In the genomic region with DNA sequence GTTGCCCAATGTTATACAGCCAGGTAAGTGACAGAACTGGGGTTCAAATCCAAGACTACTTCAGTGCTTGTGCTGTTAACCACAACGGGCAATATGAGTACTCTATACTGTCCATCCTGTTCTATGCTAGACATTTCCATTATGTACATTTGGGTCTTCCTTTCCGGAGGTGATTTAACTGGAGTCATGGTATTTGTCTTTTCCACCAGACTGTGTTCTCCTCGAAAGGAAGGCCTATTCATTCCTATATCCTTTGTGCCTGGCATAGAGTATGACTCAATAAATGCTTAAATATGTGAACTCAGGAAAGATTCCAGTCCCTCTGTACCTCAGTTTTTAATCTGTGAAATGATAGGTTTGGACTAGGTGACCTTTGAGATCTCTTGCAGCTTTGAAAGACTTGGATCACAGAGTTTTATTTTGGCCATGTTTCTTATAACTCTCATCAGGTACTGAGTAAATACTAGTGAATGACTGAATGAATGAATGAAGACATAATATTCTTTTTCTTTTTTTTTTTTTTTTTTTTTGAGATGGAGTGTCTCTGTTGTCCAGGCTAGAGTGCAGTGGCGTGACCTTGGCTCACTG, we compare ENCODE assay signal across 35 cellular contexts. TPM values are rescaled to one million over a fixed set of nuclear protein-coding genes. Genes with fewer than 3 reads are reported as not detected.
"Had no signal": no experiment of that assay in that cellular context is flagged by ENCODE, and none has a peak within 500 bp of the region (broad histone marks: within the 10 kb centered on the region; RNA-seq: fewer than 3 reads in every experiment).

No MANE protein-coding gene starts in this region.

- H3K27me3 ChIP-seq: brain microvascular endothelial cell, colonic mucosa, dorsolateral prefrontal cortex, esophagus muscularis mucosa, foreskin keratinocyte, gastroesophageal sphincter, heart right ventricle had no signal

- H3K27ac ChIP-seq: colonic mucosa, dorsolateral prefrontal cortex, esophagus muscularis mucosa, foreskin keratinocyte, gastroesophageal sphincter, heart right ventricle had no signal

- H3K4me1 ChIP-seq: colonic mucosa, foreskin keratinocyte had no signal

- H3K4me3 Mint-ChIP-seq: activated CD4-positive, alpha-beta memory T cell treated with anti-CD3 and anti-CD28 coated beads, Interleukin-2, amount 10 ng/mL, durations not matched to agents 7 days and 5 days; activated CD4-positive, alpha-beta T cell treated with anti-CD3 and anti-CD28 coated beads, Interleukin-2, amount 10 ng/mL, durations not matched to agents 7 days and 5 days; activated naive CD8-positive, alpha-beta T cell; activated T-cell treated with anti-CD3 and anti-CD28 coated beads, Interleukin-2, amount 50 U/mL, for 4 hours; endodermal cell; T-helper 17 cell; T-helper 2 cell treated with Interferon-gamma antibody and Interleukin-4, amounts not matched to agents 5 μg/mL and 100 μg/mL, for 36 hours had no signal

- FAIRE-seq: astrocyte had no signal

- H3K9me3 ChIP-seq: colonic mucosa, esophagus muscularis mucosa, gastroesophageal sphincter, heart right ventricle had no signal

- H3K27me3 Mint-ChIP-seq: activated CD4-positive, alpha-beta memory T cell treated with anti-CD3 and anti-CD28 coated beads, Interleukin-2, amount 10 ng/mL, durations not matched to agents 7 days and 5 days; activated CD4-positive, alpha-beta T cell treated with anti-CD3 and anti-CD28 coated beads, Interleukin-2, amount 10 ng/mL, durations not matched to agents 7 days and 5 days; activated naive CD8-positive, alpha-beta T cell; activated T-helper 17 cell treated with anti-CD3 and anti-CD28 coated beads, Interleukin-2, amount 50 U/mL, for 72 hours; T-helper 17 cell had no signal

- H3K9me3 Mint-ChIP-seq: activated CD4-positive, alpha-beta memory T cell treated with anti-CD3 and anti-CD28 coated beads, Interleukin-2, amount 10 ng/mL, durations not matched to agents 7 days and 5 days; activated CD4-positive, alpha-beta T cell treated with anti-CD3 and anti-CD28 coated beads, Interleukin-2, amount 10 ng/mL, durations not matched to agents 7 days and 5 days; activated T-cell treated with anti-CD3 and anti-CD28 coated beads, Interleukin-2, amount 50 U/mL, for 4 hours; activated T-helper 17 cell treated with anti-CD3 and anti-CD28 coated beads, Interleukin-2, amount 50 U/mL, for 72 hours; endodermal cell; T-helper 2 cell treated with Interferon-gamma antibody and Interleukin-4, amounts not matched to agents 5 μg/mL and 100 μg/mL, for 36 hours had no signal

- H3K4me3 ChIP-seq: colonic mucosa, dorsolateral prefrontal cortex, esophagus muscularis mucosa, gastroesophageal sphincter, heart right ventricle had no signal

- H3K36me3 ChIP-seq: brain microvascular endothelial cell, colonic mucosa, esophagus muscularis mucosa, gastroesophageal sphincter, heart right ventricle had no signal

- ATAC-seq: activated T-cell treated with anti-CD3 and anti-CD28 coated beads, Interleukin-2, amount 50 U/mL, for 4 hours; activated T-helper 17 cell treated with anti-CD3 and anti-CD28 coated beads, Interleukin-2, amount 50 U/mL, for 72 hours; foreskin keratinocyte; gastroesophageal sphincter; T-helper 17 cell had no signal

- H3K27ac Mint-ChIP-seq: activated CD4-positive, alpha-beta memory T cell treated with anti-CD3 and anti-CD28 coated beads, Interleukin-2, amount 10 ng/mL, durations not matched to agents 7 days and 5 days; activated CD4-positive, alpha-beta T cell treated with anti-CD3 and anti-CD28 coated beads, Interleukin-2, amount 10 ng/mL, durations not matched to agents 7 days and 5 days; activated naive CD8-positive, alpha-beta T cell; endodermal cell; T-helper 2 cell treated with Interferon-gamma antibody and Interleukin-4, amounts not matched to agents 5 μg/mL and 100 μg/mL, for 36 hours had no signal

- DNase-seq: activated CD4-positive, alpha-beta memory T cell treated with anti-CD3 and anti-CD28 coated beads, Interleukin-2, amount 10 ng/mL, durations not matched to agents 7 days and 5 days; activated CD4-positive, alpha-beta T cell treated with anti-CD3 and anti-CD28 coated beads for 4 hours; activated CD4-positive, alpha-beta T cell treated with anti-CD3 and anti-CD28 coated beads, Interleukin-2, amount 10 ng/mL, durations not matched to agents 7 days and 5 days; activated CD4-positive, alpha-beta T cell treated with anti-CD3 and anti-CD28 coated beads, Interleukin-2, amount 50 U/mL, for 4 hours; activated CD4-positive, CD25-positive, alpha-beta regulatory T cell; activated CD4-positive, CD25-positive, alpha-beta regulatory T cell treated with anti-CD3 and anti-CD28 coated beads, Interleukin-2, amount 50 U/mL, for 72 hours; activated CD8-positive, alpha-beta memory T cell treated with anti-CD3 and anti-CD28 coated beads, Interleukin-2, amount 50 U/mL, for 48 hours; activated effector memory CD4-positive, alpha-beta T cell treated with Interleukin-2 at 50 U/mL for 16 hours; activated gamma-delta T cell treated with Interleukin-2 at 50 U/mL for 16 hours; activated naive CD4-positive, alpha-beta T cell treated with anti-CD3 and anti-CD28 coated beads, Interleukin-2, amount 50 U/mL, for 16 hours; activated naive CD4-positive, alpha-beta T cell treated with Interleukin-2 at 50 U/mL for 16 hours; activated T-cell treated with anti-CD3 and anti-CD28 coated beads, Interleukin-2, amount 50 U/mL, for 4 hours; amniotic stem cell; anterior cingulate cortex; brain microvascular endothelial cell; caudate nucleus; colonic mucosa; dorsolateral prefrontal cortex; effector memory CD4-positive, alpha-beta T cell; endodermal cell; erythroblast; foreskin keratinocyte; heart right ventricle; hippocampal formation; T-helper 1 cell; T-helper 17 cell; T1000 had no signal

RNA-seq across cellular contexts. Expression of a gene that starts 57.2 kb away (rescaled TPM):
- total RNA-seq: activated CD4-positive, alpha-beta memory T cell treated with anti-CD3 and anti-CD28 coated beads, Interleukin-2, amount 10 ng/mL, durations not matched to agents 7 days and 5 days; activated CD4-positive, alpha-beta T cell treated with anti-CD3 and anti-CD28 coated beads, Interleukin-2, amount 10 ng/mL, durations not matched to agents 7 days and 5 days; activated T-cell treated with anti-CD3 and anti-CD28 coated beads, Interleukin-2, amount 50 U/mL, for 4 hours; activated T-helper 17 cell treated with anti-CD3 and anti-CD28 coated beads, Interleukin-2, amount 50 U/mL, for 72 hours; astrocyte; colonic mucosa; dorsolateral prefrontal cortex; endodermal cell; esophagus muscularis mucosa; foreskin keratinocyte; gastroesophageal sphincter; glomerular endothelial cell; heart right ventricle; T-helper 17 cell had no signal
- polyA plus RNA-seq: adipose tissue, foreskin keratinocyte, heart right ventricle had no signal
